In the genomic region with DNA sequence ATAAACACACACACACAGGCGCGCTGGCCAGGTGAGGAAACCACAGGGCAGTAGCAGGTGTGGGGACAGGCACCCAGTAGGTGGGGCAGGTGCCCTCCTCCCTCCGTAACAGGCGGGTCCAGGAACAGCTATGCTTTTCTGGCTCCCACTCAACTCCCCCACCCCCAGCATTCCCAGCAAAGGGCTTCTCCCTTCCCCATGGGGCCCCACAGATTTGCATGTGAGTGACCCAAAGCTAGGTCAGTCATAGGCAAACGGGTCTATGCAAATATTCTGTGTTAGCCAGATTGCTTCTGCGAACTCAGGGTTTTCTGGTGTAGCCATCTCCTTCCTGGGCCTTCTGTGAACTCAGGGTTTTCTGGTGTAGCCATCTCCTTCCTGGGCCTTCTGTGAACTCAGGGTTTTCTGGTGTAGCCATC, we compare ENCODE assay signal across 14 cellular contexts.
DNase-seq lines count a peak whose midpoint lies in the region; ATAC-seq and TF ChIP-seq lines count a peak whose summit lies in the region.
"Had no signal": no experiment of that assay in that cellular context is flagged by ENCODE, and none has a peak within 500 bp of the region (broad histone marks: within the 10 kb centered on the region; RNA-seq: fewer than 3 reads in every experiment).

No MANE protein-coding gene starts in this region.

- H3K27me3 Mint-ChIP-seq in H9 (ENCODE audit: low read depth): peaks cover 7% of the 10 kb centered on the region

- no peaks in the 10 kb centered on the region for H3K79me2 ChIP-seq in H9 (ENCODE audit: insufficient read depth, low read length)
- no peaks in the 10 kb centered on the region for H3K79me2 ChIP-seq in OCI-LY3 (ENCODE audit: low read length)
- no peaks in the 10 kb centered on the region for H3K79me2 ChIP-seq in trophoblast cell (ENCODE audit: control insufficient read depth, insufficient read depth, low read length, poor library complexity)

- H3K36me3 ChIP-seq in OCI-LY3 (replicated peaks; ENCODE audit: low read depth, low read length) (no peaks in the 10 kb centered on the region), trophoblast cell (ENCODE audit: control insufficient read depth in 1 of 2, insufficient read depth in 2 of 2, low read length in 2 of 2) (no peaks in the 10 kb centered on the region), gastrocnemius medialis (no peaks in the 10 kb centered on the region)

- H3K14ac ChIP-seq in H9 (ENCODE audit: insufficient read depth, low read length) (no peak overlapping the region), trophoblast cell (ENCODE audit: low read length) (no peak overlapping the region)

- H3K4me2 ChIP-seq in H9 (ENCODE audit: insufficient read depth, insufficient read length, low read length) (peak overlapping the region; percentile 13), OCI-LY3 (ENCODE audit: low read length) (peak overlapping the region; percentile 71), trophoblast cell (ENCODE audit: low read length) (no peak overlapping the region)

- no peak overlapping the region; a peak in 1 of 5 replicates for H3K4me3 Mint-ChIP-seq in H9

- DNase-seq in NCI-H510A treated with DMSO at 0.1 percent for 48 hours (lab: John Stamatoyannopoulos, UW) (peak; percentile 76), NCI-H510A (lab: John Stamatoyannopoulos, UW) (no peak), H9 (peak; percentile 56), trophoblast cell (no peak), NCI-H2171 (lab: John Stamatoyannopoulos, UW) (no peak), gastrocnemius medialis (no peak)
- DNase-seq: activated CD4-positive, alpha-beta T cell treated with anti-CD3 and anti-CD28 coated beads, Interleukin-2, amount 50 U/mL, for 1 hour; activated naive CD4-positive, alpha-beta T cell treated with Interleukin-2 at 50 U/mL for 16 hours; DMS79; IMR-90; NCI-H2227 treated with DMSO at 0.1 percent for 48 hours had no signal

- no peak overlapping the region for H4K5ac ChIP-seq in H9 (ENCODE audit: insufficient read length, low read depth, low read length)

- no peak overlapping the region for H2AK5ac ChIP-seq in H9 (ENCODE audit: insufficient read length, low read length)
- no peak overlapping the region for H2AK5ac ChIP-seq in trophoblast cell (ENCODE audit: low read length)

- no peak overlapping the region for H3T11ph ChIP-seq in H9 (ENCODE audit: low read length)

- H3K9me3 ChIP-seq in H9 (ENCODE audit: control insufficient read depth, low read depth, low read length) (no peaks in the 10 kb centered on the region), OCI-LY3 (ENCODE audit: insufficient read depth, low read length) (0 out of 2 replicates have a peak, but pooled peaks cover 1% of the 10 kb centered on the region), trophoblast cell (ENCODE audit: insufficient read depth, low read depth, low read length) (peaks cover 7% of the 10 kb centered on the region), gastrocnemius medialis (no peaks in the 10 kb centered on the region)

- no peak overlapping the region for H2BK20ac ChIP-seq in H9 (ENCODE audit: low read depth, low read length, poor library complexity, severe bottlenecking)

- H2BK5ac ChIP-seq in H9 (ENCODE audit: insufficient read length, low read length): no peak overlapping the region
- H2BK5ac ChIP-seq in trophoblast cell (ENCODE audit: low read depth, low read length, poor library complexity): no peak overlapping the region

- H3K4me1 ChIP-seq in H9 (ENCODE audit: insufficient read depth, low read length) (peaks cover 7% of the 10 kb centered on the region; the same call in 1 of the 2 replicates), OCI-LY3 (ENCODE audit: low read length) (peaks cover 39% of the 10 kb centered on the region), trophoblast cell (ENCODE audit: control insufficient read depth in 1 of 2, insufficient read depth in 2 of 2, low read length in 2 of 2) (peaks cover 4 to 8% of the 10 kb centered on the region in 2 experiments), gastrocnemius medialis (no peaks in the 10 kb centered on the region)

- H3K9me3 Mint-ChIP-seq in H9: peaks cover 9% of the 10 kb centered on the region in 2 experiments

- no peaks in the 10 kb centered on the region for H4K20me1 ChIP-seq in H9 (ENCODE audit: control insufficient read depth, insufficient read depth, insufficient read length)
- no peaks in the 10 kb centered on the region for H4K20me1 ChIP-seq in OCI-LY3 (ENCODE audit: insufficient read depth, low read length)

- no peak for ATAC-seq in GM18502 (IDR thresholded peaks at IDR 0.05; ENCODE audit: poor library complexity, unreplicated experiment)
- ATAC-seq in gastrocnemius medialis: no peak
- ATAC-seq: esophagus mucosa had no signal

- no peak overlapping the region for H4K12ac ChIP-seq in trophoblast cell (ENCODE audit: low read depth, low read length)

- no peaks in the 10 kb centered on the region for H3K23me2 ChIP-seq in H9 (ENCODE audit: insufficient read length, low read depth, low read length, poor library complexity, severe bottlenecking)

- TF ChIP-seq CTCF in H9 (conservative IDR thresholded peaks at IDR 0.05) (peak; percentile 13; the same call in 1 of the 3 replicates), OCI-LY3 (IDR thresholded peaks at IDR 0.05; ENCODE audit: low read depth, low read length) (no peak), gastrocnemius medialis (IDR thresholded peaks at IDR 0.05 in 4 of 5, conservative IDR thresholded peaks at IDR 0.05 in 1 of 5) (no peak)

- H3K56ac ChIP-seq in H9 (ENCODE audit: insufficient read length, low read depth, low read length): no peak overlapping the region

- peak overlapping the region; percentile 28 to 67 (median 44); a peak in 3 of 7 replicates for H3K27ac Mint-ChIP-seq in H9

- H3K18ac ChIP-seq in H9 (ENCODE audit: insufficient read length, low read depth, low read length) (no peak overlapping the region), trophoblast cell (ENCODE audit: low read length) (no peak overlapping the region)

- no peak for TF ChIP-seq POLR2A in gastrocnemius medialis (IDR thresholded peaks at IDR 0.05)

- intact Hi-C loops in gastrocnemius medialis (cut with DNase I; ENCODE audit: low total_unique reads): no loop called here

- in situ Hi-C loops in gastrocnemius medialis (cut with MboI; ENCODE audit: low sequenced_read_pairs in 4 of 4): no loop called here

- H3K36me3 Mint-ChIP-seq in H9 (ENCODE audit: insufficient read depth in 1 of 3, low read depth in 3 of 3): peaks cover 2 to 5% (median 4%) of the 10 kb centered on the region in 3 experiments; a peak in 4 of 7 replicates

- H3K27ac ChIP-seq in H9 (ENCODE audit: insufficient read length, low read depth, low read length) (no peak overlapping the region), OCI-LY3 (ENCODE audit: low read length) (no peak overlapping the region), trophoblast cell (ENCODE audit: low read depth, low read length) (no peak overlapping the region), gastrocnemius medialis (no peak overlapping the region)

- no peak overlapping the region for H3K23ac ChIP-seq in H9 (ENCODE audit: insufficient read length, low read depth, low read length)
- H3K23ac ChIP-seq in trophoblast cell (ENCODE audit: low read length): no peak overlapping the region

- H3K79me1 ChIP-seq in H9 (ENCODE audit: insufficient read depth, low read depth, low read length, poor library complexity, severe bottlenecking) (no peaks in the 10 kb centered on the region), trophoblast cell (ENCODE audit: low read length) (no peaks in the 10 kb centered on the region)

- H3K9ac ChIP-seq in H9 (ENCODE audit: extremely low read depth, insufficient read length, low read length) (no peak overlapping the region), OCI-LY3 (ENCODE audit: low read length) (no peak overlapping the region), trophoblast cell (ENCODE audit: low read length) (no peak overlapping the region)

- H3K4ac ChIP-seq in H9 (ENCODE audit: low read depth, low read length) (no peak overlapping the region), trophoblast cell (ENCODE audit: low read depth, low read length) (no peak overlapping the region)

- H3K4me3 ChIP-seq in OCI-LY3 (ENCODE audit: low read length) (peak overlapping the region; percentile 20; the same call in 1 of the 2 replicates), trophoblast cell (ENCODE audit: low read depth, low read length) (no peak overlapping the region), gastrocnemius medialis (no peak overlapping the region)

- no peak overlapping the region for H2BK12ac ChIP-seq in H9 (ENCODE audit: insufficient read length, low read depth, low read length)
- peak overlapping the region; percentile 6 for H2BK12ac ChIP-seq in trophoblast cell (ENCODE audit: low read length)

- no peak overlapping the region for H2AFZ ChIP-seq in H9 (ENCODE audit: low read length)
- no peak overlapping the region; the same call in 1 of the 2 replicates for H2AFZ ChIP-seq in OCI-LY3 (ENCODE audit: low read depth, low read length)
- H2AFZ ChIP-seq in trophoblast cell (ENCODE audit: insufficient read depth, low read length, poor library complexity): no peak overlapping the region

- H4K91ac ChIP-seq in H9 (ENCODE audit: insufficient read length, low read depth, low read length) (no peak overlapping the region), trophoblast cell (ENCODE audit: low read depth, low read length) (no peak overlapping the region)

- no peak overlapping the region for H2BK120ac ChIP-seq in H9 (ENCODE audit: low read depth, low read length, poor library complexity, severe bottlenecking)
- no peak overlapping the region for H2BK120ac ChIP-seq in trophoblast cell (ENCODE audit: insufficient read depth, low read length, poor library complexity)

- H3K4me1 Mint-ChIP-seq in H9: peaks cover 33 to 39% of the 10 kb centered on the region in 2 experiments

- no CpG with 5 or more reads among the region's 6 CpGs for WGBS in H9 (ENCODE audit: extremely low coverage, insufficient read length, low lambda C conversion rate)
- WGBS in trophoblast cell (ENCODE audit: extremely low coverage, insufficient coverage, insufficient read length): no CpG with 5 or more reads among the region's 6 CpGs

- H4K8ac ChIP-seq in H9 (replicated peaks; ENCODE audit: insufficient read length, low read depth, low read length) (no peak overlapping the region), trophoblast cell (ENCODE audit: low read depth, low read length) (no peak overlapping the region)

- H3K27me3 ChIP-seq in H9 (ENCODE audit: insufficient read depth, low read length): no peaks in the 10 kb centered on the region
- no peaks in the 10 kb centered on the region for H3K27me3 ChIP-seq in OCI-LY3 (ENCODE audit: low read depth, low read length)
- H3K27me3 ChIP-seq in trophoblast cell (ENCODE audit: insufficient read depth, low read length): no peaks in the 10 kb centered on the region
- H3K27me3 ChIP-seq in gastrocnemius medialis: peaks cover 0 to 13% (median 13%) of the 10 kb centered on the region in 3 donors

- no peak overlapping the region for H2BK15ac ChIP-seq in H9 (ENCODE audit: low read depth, low read length)

Comparison
In these comparisons a context has a peak if more than half of its experiments do, and no peak if none do; other contexts are left out.
1. DNase-seq: peak in NCI-H510A treated with DMSO at 0.1 percent for 48 hours (single experiment) and H9 (single experiment); none in NCI-H510A (single experiment), trophoblast cell (0 of 2), NCI-H2171 (single experiment) and gastrocnemius medialis (0 of 2).